ENCODE assay signal across 10 cellular contexts in genomic region chr4:182447938-182448280, GRCh38.
DNase-seq lines count a peak whose midpoint lies in the region; ATAC-seq and TF ChIP-seq lines count a peak whose summit lies in the region.
"Had no signal": no experiment of that assay in that cellular context is flagged by ENCODE, and none has a peak within 500 bp of the region (broad histone marks: within the 10 kb centered on the region; RNA-seq: fewer than 3 reads in every experiment).

No MANE protein-coding gene starts in this region.

- DNase-seq in AG04449 (ENCODE audit: low read depth, low spot score) (no peak), GM03348 (ENCODE audit: low spot score) (no peak)
- DNase-seq in naive thymus-derived CD4-positive, alpha-beta T cell: no peak
- DNase-seq: MV-4-11 had no signal

- no peaks in the 10 kb centered on the region for H3K9me3 ChIP-seq in esophagus (ENCODE audit: control insufficient read depth in 2 of 2, insufficient read depth in 1 of 2, low read depth in 1 of 2, low read length in 1 of 2)
- no peaks in the 10 kb centered on the region for H3K9me3 ChIP-seq in naive thymus-derived CD4-positive, alpha-beta T cell (ENCODE audit: control insufficient read depth in 2 of 3, low read length in 3 of 3)

- WGBS in esophagus, 2 donors: 4% methylated on average over 22 of the region's 22 CpGs

- no peak overlapping the region for H3K27ac ChIP-seq in esophagus (ENCODE audit: low read depth in 2 of 2, low read length in 1 of 2)
- H3K27ac ChIP-seq in naive thymus-derived CD4-positive, alpha-beta T cell (ENCODE audit: low read depth, low read length): no peak overlapping the region

- no peak for ATAC-seq in naive thymus-derived CD4-positive, alpha-beta T cell
- ATAC-seq in HG03460 (IDR thresholded peaks at IDR 0.05; ENCODE audit: unreplicated experiment) (no peak), HG03354 (IDR thresholded peaks at IDR 0.05; ENCODE audit: poor library complexity, severe bottlenecking, unreplicated experiment) (no peak), GM18519 (IDR thresholded peaks at IDR 0.05; ENCODE audit: low FRiP score, unreplicated experiment) (no peak)

- H3K36me3 Mint-ChIP-seq in IgD-negative memory B cell: peaks cover 2% of the 10 kb centered on the region
- H3K36me3 Mint-ChIP-seq in naive thymus-derived CD4-positive, alpha-beta T cell: peaks cover 0 to 3% (median 0%) of the 10 kb centered on the region in 5 donors

- H3K27me3 Mint-ChIP-seq in IgD-negative memory B cell: peaks cover 37% of the 10 kb centered on the region
- peaks cover 65 to 76% (median 71%) of the 10 kb centered on the region in 5 donors for H3K27me3 Mint-ChIP-seq in naive thymus-derived CD4-positive, alpha-beta T cell

- CTCF ChIA-PET in AG04449 (lab: Yijun Ruan, JAX): no interaction called here
- CTCF ChIA-PET in naive thymus-derived CD4-positive, alpha-beta T cell (lab: Charles Lee): no interaction called here

- no peak for TF ChIP-seq CTCF in AG04449 (IDR thresholded peaks at IDR 0.05; ENCODE audit: insufficient read depth, low read length, missing control alignments)

- H3K27me3 ChIP-seq in esophagus (ENCODE audit: control insufficient read depth in 1 of 2, insufficient read depth in 2 of 2, low read length in 2 of 2): peaks cover 0 to 4% of the 10 kb centered on the region in 2 donors
- H3K27me3 ChIP-seq in naive thymus-derived CD4-positive, alpha-beta T cell (ENCODE audit: control insufficient read depth in 2 of 2, insufficient read depth in 2 of 2, low read length in 2 of 2): peaks cover 0 to 23% of the 10 kb centered on the region in 2 donors

- H3K4me3 ChIP-seq in AG04449 (ENCODE audit: low read depth, low read length) (peak overlapping the region; percentile 75), esophagus (ENCODE audit: low read depth in 1 of 2, low read length in 2 of 2) (peak overlapping the region; percentile 61 to 79)
- no peak overlapping the region for H3K4me3 ChIP-seq in naive thymus-derived CD4-positive, alpha-beta T cell (ENCODE audit: low read length)

- peaks cover 3 to 5% of the 10 kb centered on the region in 2 donors for H3K4me1 ChIP-seq in esophagus (ENCODE audit: control insufficient read depth in 2 of 2, insufficient read depth in 2 of 2, low read length in 1 of 2)
- H3K4me1 ChIP-seq in naive thymus-derived CD4-positive, alpha-beta T cell (ENCODE audit: control insufficient read depth in 2 of 2, insufficient read depth in 2 of 2, low read length in 2 of 2): peaks cover 5 to 11% of the 10 kb centered on the region in 2 donors

- H3K4me3 Mint-ChIP-seq in IgD-negative memory B cell: peak overlapping the region; percentile 56 to 66 (median 63)
- peak overlapping the region; percentile 28 to 85 (median 72) for H3K4me3 Mint-ChIP-seq in naive thymus-derived CD4-positive, alpha-beta T cell

- intact Hi-C loops in naive thymus-derived CD4-positive, alpha-beta T cell (cut with micrococcal nuclease): no loop called here

- no peak overlapping the region for H3K27ac Mint-ChIP-seq in IgD-negative memory B cell
- no peak overlapping the region for H3K27ac Mint-ChIP-seq in naive thymus-derived CD4-positive, alpha-beta T cell
- H3K27ac Mint-ChIP-seq: dendritic cell treated with granulocyte-macrophage colony-stimulating factor and Interleukin-4, amounts not matched to agents 40 ng/mL and 50 ng/mL, for 4 days had no signal

- POLR2A ChIA-PET in AG04449 (lab: Yijun Ruan, JAX): interaction anchor here (0.9 kb wide), 1 partner anchor 217 kb away, joined by 3 read pairs; no protein-coding TSS in a partner anchor
- POLR2A ChIA-PET in naive thymus-derived CD4-positive, alpha-beta T cell (lab: Charles Lee): no interaction called here

- peaks cover 6 to 22% (median 14%) of the 10 kb centered on the region in 3 donors for H3K4me1 Mint-ChIP-seq in IgD-negative memory B cell
- peaks cover 10 to 25% (median 23%) of the 10 kb centered on the region in 7 donors for H3K4me1 Mint-ChIP-seq in naive thymus-derived CD4-positive, alpha-beta T cell

- H3K36me3 ChIP-seq in esophagus (ENCODE audit: control insufficient read depth in 2 of 2, insufficient read depth in 2 of 2, low read length in 1 of 2): no peaks in the 10 kb centered on the region
- no peaks in the 10 kb centered on the region for H3K36me3 ChIP-seq in naive thymus-derived CD4-positive, alpha-beta T cell (ENCODE audit: control insufficient read depth in 2 of 3, insufficient read depth in 3 of 3, low read length in 3 of 3)

- H3K9me3 Mint-ChIP-seq in IgD-negative memory B cell: peaks cover 0 to 6% (median 1%) of the 10 kb centered on the region in 3 donors
- H3K9me3 Mint-ChIP-seq in naive thymus-derived CD4-positive, alpha-beta T cell: peaks cover 0 to 8% (median 0%) of the 10 kb centered on the region in 11 donors
- H3K9me3 Mint-ChIP-seq: dendritic cell treated with granulocyte-macrophage colony-stimulating factor and Interleukin-4, amounts not matched to agents 40 ng/mL and 50 ng/mL, for 4 days had no signal
